ENCODE assay signal across 25 cellular contexts in genomic region chr2:492178-492577, GRCh38.
"Had no signal": no experiment of that assay in that cellular context is flagged by ENCODE, and none has a peak within 500 bp of the region (broad histone marks: within the 10 kb centered on the region; RNA-seq: fewer than 3 reads in every experiment).

No MANE protein-coding gene starts in this region.

- H3K4me3 Mint-ChIP-seq: activated CD8-positive, alpha-beta T cell treated with anti-CD3 and anti-CD28 coated beads, Interleukin-2, amount 10 ng/mL, durations not matched to agents 7 days and 5 days; activated naive CD8-positive, alpha-beta T cell treated with anti-CD3 and anti-CD28 coated beads, Interleukin-2, amount 50 U/mL, for 24 hours; brain had no signal

- H3K36me3 Mint-ChIP-seq: activated naive CD4-positive, alpha-beta T cell treated with anti-CD3 and anti-CD28 coated beads, Interleukin-2, amount 50 U/mL, for 72 hours; brain had no signal

- H3K27ac ChIP-seq: KMS-11, WERI-Rb-1 had no signal

- H3K4me3 ChIP-seq: MG63 had no signal

- DNase-seq: activated CD4-positive, alpha-beta T cell treated with anti-CD3 and anti-CD28 coated beads for 4 hours; activated CD4-positive, alpha-beta T cell treated with anti-CD3 and anti-CD28 coated beads, Interleukin-2, amount 50 U/mL, for 4 hours; activated CD8-positive, alpha-beta memory T cell treated with anti-CD3 and anti-CD28 coated beads, Interleukin-2, amount 50 U/mL, for 48 hours; activated CD8-positive, alpha-beta T cell treated with anti-CD3 and anti-CD28 coated beads, Interleukin-2, amount 10 ng/mL, durations not matched to agents 7 days and 5 days; activated naive CD8-positive, alpha-beta T cell treated with anti-CD3 and anti-CD28 coated beads, Interleukin-2, amount 50 U/mL, for 24 hours; activated T-cell treated with anti-CD3 and anti-CD28 coated beads, Interleukin-2, amount 50 U/mL, for 1 hour; amniotic stem cell; MG63; MV-4-11; NCI-H1092 treated with DMSO at 0.1 percent for 48 hours; NCI-H1436; NCI-H1694 treated with DMSO at 0.1 percent for 48 hours; NCI-H2029 treated with DMSO at 0.1 percent for 48 hours; NCI-H510A treated with DMSO at 0.1 percent for 48 hours; NCI-H69; NK-92 treated with Interleukin-12 subunit alpha and Interleukin-12 subunit beta, amount 100 ng/mL, for 24 hours; OCI-M1; SHP77; T-helper 1 cell; WERI-Rb-1 had no signal

- H3K9me3 ChIP-seq: MG63 had no signal

- H3K27ac Mint-ChIP-seq: activated CD8-positive, alpha-beta T cell treated with anti-CD3 and anti-CD28 coated beads, Interleukin-2, amount 10 ng/mL, durations not matched to agents 7 days and 5 days; activated naive CD8-positive, alpha-beta T cell treated with anti-CD3 and anti-CD28 coated beads, Interleukin-2, amount 50 U/mL, for 24 hours; brain had no signal

- H3K9ac ChIP-seq: KMS-11 had no signal

- H3K36me3 ChIP-seq: MG63, WERI-Rb-1 had no signal

- H3K9me3 Mint-ChIP-seq: activated naive CD4-positive, alpha-beta T cell treated with anti-CD3 and anti-CD28 coated beads, Interleukin-2, amount 50 U/mL, for 72 hours; activated naive CD8-positive, alpha-beta T cell treated with anti-CD3 and anti-CD28 coated beads, Interleukin-2, amount 50 U/mL, for 24 hours had no signal

- H3K4me2 ChIP-seq: KMS-11 had no signal

- H3K27me3 ChIP-seq: MG63 had no signal

- H3K4me1 Mint-ChIP-seq: activated naive CD8-positive, alpha-beta T cell treated with anti-CD3 and anti-CD28 coated beads, Interleukin-2, amount 50 U/mL, for 24 hours; brain had no signal

- FAIRE-seq: astrocyte, RCC 7860 had no signal
